Comparison of ENCODE assay signal across 15 cellular contexts in the genomic region with DNA sequence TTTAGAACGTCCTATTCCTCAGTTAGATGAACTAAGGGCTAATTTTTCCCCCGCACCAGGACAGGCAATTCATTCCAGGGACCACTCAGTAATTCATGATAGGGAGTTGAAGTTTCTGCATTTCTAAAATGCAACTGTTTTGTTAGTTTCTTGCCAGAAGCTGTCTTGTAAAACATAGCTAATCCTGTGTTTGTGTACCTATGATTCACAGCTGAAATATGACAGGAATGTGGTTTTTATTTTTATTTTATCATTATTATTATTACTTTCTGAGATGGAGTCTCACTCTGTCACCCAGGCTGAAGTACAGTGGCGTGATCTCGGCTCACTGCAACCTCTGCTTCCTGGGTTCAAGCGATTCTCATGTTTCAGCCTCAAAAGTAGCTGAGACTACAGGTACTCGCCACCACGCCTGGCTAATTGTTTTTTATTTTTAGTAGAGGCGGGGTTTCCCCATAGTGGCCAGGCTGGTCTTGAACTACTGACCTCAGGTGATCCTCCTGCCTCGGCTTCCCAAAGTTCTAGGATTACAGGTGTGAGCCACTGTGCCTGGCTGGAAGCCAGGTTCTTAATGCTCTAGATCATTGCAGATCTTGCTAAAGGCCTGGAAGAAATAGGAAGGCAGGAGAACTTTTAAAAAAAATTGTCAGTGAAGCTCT.
DNase-seq lines count a peak whose midpoint lies in the region; FAIRE-seq and TF ChIP-seq lines count a peak whose summit lies in the region.
"Had no signal": no experiment of that assay in that cellular context is flagged by ENCODE, and none has a peak within 500 bp of the region (broad histone marks: within the 10 kb centered on the region; RNA-seq: fewer than 3 reads in every experiment).

No MANE protein-coding gene starts in this region.

- intact Hi-C loops in stomach (cut with DNase I; ENCODE audit: low total_unique reads): no loop called here

- H3K4me1 ChIP-seq in stomach (peaks cover 0 to 10% (median 0%) of the 10 kb centered on the region in 4 donors), trophoblast cell (ENCODE audit: control insufficient read depth in 1 of 2, insufficient read depth in 2 of 2, low read length in 2 of 2) (no peaks in the 10 kb centered on the region)

- no peaks in the 10 kb centered on the region for H3K79me2 ChIP-seq in trophoblast cell (ENCODE audit: control insufficient read depth, insufficient read depth, low read length, poor library complexity)

- no peaks in the 10 kb centered on the region for H3K9me3 ChIP-seq in stomach
- no peaks in the 10 kb centered on the region for H3K9me3 ChIP-seq in trophoblast cell (ENCODE audit: insufficient read depth, low read depth, low read length)
- H3K9me3 ChIP-seq: Caco-2, thyroid gland had no signal

- no peak overlapping the region for H4K8ac ChIP-seq in trophoblast cell (ENCODE audit: low read depth, low read length)

- no peak overlapping the region for H3K23ac ChIP-seq in trophoblast cell (ENCODE audit: low read length)

- no peak overlapping the region for H3K9ac ChIP-seq in trophoblast cell (ENCODE audit: low read length)

- 0 out of 2 replicates have a peak overlapping the region, but pooled peaks have one; percentile 23 for H3K27ac ChIP-seq in VCaP
- H3K27ac ChIP-seq in stomach: no peak overlapping the region
- no peak overlapping the region for H3K27ac ChIP-seq in trophoblast cell (ENCODE audit: low read depth, low read length)
- H3K27ac ChIP-seq: thyroid gland had no signal

- H3K27me3 ChIP-seq in stomach (peaks cover 0 to 11% (median 0%) of the 10 kb centered on the region in 3 donors), trophoblast cell (ENCODE audit: insufficient read depth, low read length) (peaks cover 3% of the 10 kb centered on the region)
- H3K27me3 ChIP-seq: thyroid gland had no signal

- H3K36me3 ChIP-seq in stomach (no peaks in the 10 kb centered on the region), trophoblast cell (ENCODE audit: control insufficient read depth in 1 of 2, insufficient read depth in 2 of 2, low read length in 2 of 2) (no peaks in the 10 kb centered on the region)
- H3K36me3 ChIP-seq: thyroid gland had no signal

- no peak overlapping the region for H2BK5ac ChIP-seq in trophoblast cell (ENCODE audit: low read depth, low read length, poor library complexity)

- H3K4me3 ChIP-seq in fibroblast of villous mesenchyme (ENCODE audit: low read depth, low read length) (no peak overlapping the region), stomach (no peak overlapping the region), trophoblast cell (ENCODE audit: low read depth, low read length) (no peak overlapping the region)
- H3K4me3 ChIP-seq: thyroid gland had no signal

- 56 to 66% (median 62%) methylated on average over 9 of the region's 9 CpGs for WGBS in stomach, 5 donors
- no CpG with 5 or more reads among the region's 9 CpGs for WGBS in trophoblast cell (ENCODE audit: extremely low coverage, insufficient coverage, insufficient read length)

- H3K79me1 ChIP-seq in trophoblast cell (ENCODE audit: low read length): no peaks in the 10 kb centered on the region

- H4K12ac ChIP-seq in trophoblast cell (ENCODE audit: low read depth, low read length): no peak overlapping the region

- no peak overlapping the region for H3K18ac ChIP-seq in trophoblast cell (ENCODE audit: low read length)

- TF ChIP-seq CTCF in VCaP (conservative IDR thresholded peaks at IDR 0.05): no peak
- TF ChIP-seq CTCF in fibroblast of villous mesenchyme (IDR thresholded peaks at IDR 0.05; ENCODE audit: insufficient read depth, low read depth, low read length): no peak
- no peak for TF ChIP-seq CTCF in stomach (IDR thresholded peaks at IDR 0.05)

- TF ChIP-seq EP300 in stomach (IDR thresholded peaks at IDR 0.05): no peak

- peak; percentile 3 for DNase-seq in NCI-H2196 (lab: John Stamatoyannopoulos, UW; ENCODE audit: unreplicated experiment)
- DNase-seq in NCI-H2196 treated with DMSO at 0.1 percent for 48 hours (lab: John Stamatoyannopoulos, UW; ENCODE audit: unreplicated experiment): no peak
- DNase-seq in fibroblast of villous mesenchyme (ENCODE audit: low read depth): peak; percentile 52
- DNase-seq in stomach: peak; percentile 20
- no peak for DNase-seq in trophoblast cell
- DNase-seq in GM19239 (ENCODE audit: insufficient read length, low spot score): no peak
- DNase-seq in activated T-cell treated with anti-CD3 and anti-CD28 coated beads, Interleukin-2, amount 50 U/mL, for 48 hours: no peak
- DNase-seq: 8988T; activated CD4-positive, alpha-beta T cell treated with anti-CD3 and anti-CD28 coated beads for 36 hours; Caco-2; Karpas-422; occipital lobe; stimulated activated CD4-positive, alpha-beta T cell treated with anti-CD3 and anti-CD28 coated beads, Interleukin-12 subunit alpha, Interleukin-12 subunit beta, amount 100 ng/mL, for 4 hours had no signal

- TF ChIP-seq POLR2A in stomach (IDR thresholded peaks at IDR 0.05): no peak

- H2AK5ac ChIP-seq in trophoblast cell (ENCODE audit: low read length): no peak overlapping the region

- H2BK120ac ChIP-seq in trophoblast cell (ENCODE audit: insufficient read depth, low read length, poor library complexity): no peak overlapping the region

- H3K4ac ChIP-seq in trophoblast cell (ENCODE audit: low read depth, low read length): no peak overlapping the region

- no peak overlapping the region for H3K4me2 ChIP-seq in trophoblast cell (ENCODE audit: low read length)

- H2BK12ac ChIP-seq in trophoblast cell (ENCODE audit: low read length): no peak overlapping the region

- no peak for FAIRE-seq in GM19239 (lab: Jason Lieb, UNC)

- H4K91ac ChIP-seq in trophoblast cell (ENCODE audit: low read depth, low read length): no peak overlapping the region

- H2AFZ ChIP-seq in trophoblast cell (ENCODE audit: insufficient read depth, low read length, poor library complexity): no peak overlapping the region

- no peak overlapping the region for H3K14ac ChIP-seq in trophoblast cell (ENCODE audit: low read length)

Comparison
In these comparisons a context has a peak if more than half of its experiments do, and no peak if none do; other contexts are left out.
1. DNase-seq: peak in NCI-H2196 (single experiment), fibroblast of villous mesenchyme (single experiment) and stomach (single experiment); none in NCI-H2196 treated with DMSO at 0.1 percent for 48 hours (single experiment), trophoblast cell (0 of 2), GM19239 (single experiment) and activated T-cell treated with anti-CD3 and anti-CD28 coated beads, Interleukin-2, amount 50 U/mL, for 48 hours (0 of 2).